15 cellular contexts compared by ENCODE assay signal in the genomic region with DNA sequence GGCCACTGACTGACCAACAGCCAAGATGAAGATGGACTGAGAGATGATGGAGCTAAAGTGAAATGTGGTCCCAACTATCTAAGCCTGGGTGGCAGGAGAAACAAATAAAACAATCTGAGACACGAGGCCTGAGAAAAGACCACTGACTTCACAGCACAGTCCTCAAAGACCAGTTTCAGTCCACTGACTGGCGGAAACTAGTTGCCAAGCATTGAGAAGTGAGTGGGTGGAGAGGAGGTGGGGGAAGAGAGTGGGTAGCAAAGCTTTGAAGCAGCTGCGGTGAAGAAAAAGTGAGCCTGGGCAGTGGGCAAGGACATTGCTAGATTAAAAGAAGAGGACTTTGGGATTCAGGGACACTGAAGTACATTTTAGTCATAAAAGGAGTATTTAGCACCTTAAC. TPM values are rescaled to one million over a fixed set of nuclear protein-coding genes. Genes with fewer than 3 reads are reported as not detected.
A peak's percentile ranks its signal among the peaks of the same experiment; 100 is the strongest.
DNase-seq lines count a peak whose midpoint lies in the region; ATAC-seq and TF ChIP-seq lines count a peak whose summit lies in the region.
"Had no signal": no experiment of that assay in that cellular context is flagged by ENCODE, and none has a peak within 500 bp of the region (broad histone marks: within the 10 kb centered on the region; RNA-seq: fewer than 3 reads in every experiment).

No MANE protein-coding gene starts in this region.

- peaks cover 4% of the 10 kb centered on the region for H3K36me3 Mint-ChIP-seq in effector memory CD8-positive, alpha-beta T cell (ENCODE audit: insufficient read depth)
- no peaks in the 10 kb centered on the region for H3K36me3 Mint-ChIP-seq in activated naive CD4-positive, alpha-beta T cell treated with anti-CD3 and anti-CD28 coated beads for 36 hours (ENCODE audit: low read depth)
- no peaks in the 10 kb centered on the region for H3K36me3 Mint-ChIP-seq in T-cell
- no peaks in the 10 kb centered on the region for H3K36me3 Mint-ChIP-seq in activated naive CD4-positive, alpha-beta T cell treated with anti-CD3 and anti-CD28 coated beads, Interleukin-2, amount 10 ng/mL, durations not matched to agents 7 days and 5 days

- ATAC-seq in GM21515 (IDR thresholded peaks at IDR 0.05; ENCODE audit: unreplicated experiment): peak; percentile 34
- peak; percentile 44 for ATAC-seq in HG03095 (IDR thresholded peaks at IDR 0.05; ENCODE audit: unreplicated experiment)
- no peak for ATAC-seq in effector memory CD8-positive, alpha-beta T cell (replicated peaks)
- no peak for ATAC-seq in T-cell (replicated peaks in 1 of 4)

- intact Hi-C loops in activated naive CD4-positive, alpha-beta T cell treated with anti-CD3 and anti-CD28 coated beads for 36 hours (cut with micrococcal nuclease): no loop called here

- POLR2A ChIA-PET in T-cell (lab: Charles Lee): no interaction called here

- peaks cover 7 to 14% of the 10 kb centered on the region in 2 donors for H3K27me3 Mint-ChIP-seq in effector memory CD8-positive, alpha-beta T cell
- H3K27me3 Mint-ChIP-seq in activated naive CD4-positive, alpha-beta T cell treated with anti-CD3 and anti-CD28 coated beads for 36 hours (ENCODE audit: low read depth): peaks cover 2% of the 10 kb centered on the region
- peaks cover 2 to 6% of the 10 kb centered on the region in 2 donors for H3K27me3 Mint-ChIP-seq in T-cell
- H3K27me3 Mint-ChIP-seq in activated naive CD4-positive, alpha-beta T cell treated with anti-CD3 and anti-CD28 coated beads, Interleukin-2, amount 10 ng/mL, durations not matched to agents 7 days and 5 days: peaks cover 7% of the 10 kb centered on the region

- DNase-seq in effector memory CD8-positive, alpha-beta T cell: no peak
- DNase-seq in activated naive CD4-positive, alpha-beta T cell treated with anti-CD3 and anti-CD28 coated beads for 36 hours: no peak
- DNase-seq in iPS-NIHi7 (ENCODE audit: extremely low spot score) (no peak), T-cell (no peak)
- DNase-seq in activated naive CD4-positive, alpha-beta T cell treated with anti-CD3 and anti-CD28 coated beads, Interleukin-2, amount 10 ng/mL, durations not matched to agents 7 days and 5 days: no peak
- DNase-seq: activated CD4-positive, alpha-beta T cell treated with anti-CD3 and anti-CD28 coated beads, Interleukin-2, amount 10 ng/mL, durations not matched to agents 7 days and 5 days; amygdala; IMR-90; NCI-H226; SIG-M5; sigmoid colon; uterus had no signal

- H3K4me1 Mint-ChIP-seq in effector memory CD8-positive, alpha-beta T cell (ENCODE audit: low read depth in 2 of 2): peaks cover 24 to 28% of the 10 kb centered on the region in 2 donors
- no peaks in the 10 kb centered on the region for H3K4me1 Mint-ChIP-seq in activated naive CD4-positive, alpha-beta T cell treated with anti-CD3 and anti-CD28 coated beads for 36 hours (ENCODE audit: low read depth)
- peaks cover 0 to 27% (median 8%) of the 10 kb centered on the region in 3 donors for H3K4me1 Mint-ChIP-seq in T-cell
- no peaks in the 10 kb centered on the region for H3K4me1 Mint-ChIP-seq in activated naive CD4-positive, alpha-beta T cell treated with anti-CD3 and anti-CD28 coated beads, Interleukin-2, amount 10 ng/mL, durations not matched to agents 7 days and 5 days
- H3K4me1 Mint-ChIP-seq: activated CD4-positive, alpha-beta T cell treated with anti-CD3 and anti-CD28 coated beads, Interleukin-2, amount 10 ng/mL, durations not matched to agents 7 days and 5 days had no signal

- CTCF ChIA-PET in activated naive CD4-positive, alpha-beta T cell treated with anti-CD3 and anti-CD28 coated beads for 36 hours (lab: Charles Lee): no interaction called here
- CTCF ChIA-PET in T-cell (lab: Charles Lee): no interaction called here
- CTCF ChIA-PET in activated naive CD4-positive, alpha-beta T cell treated with anti-CD3 and anti-CD28 coated beads, Interleukin-2, amount 10 ng/mL, durations not matched to agents 7 days and 5 days (lab: Charles Lee): interaction anchor here (0.6 kb wide), 1 partner anchor 160 kb away, joined by 3 read pairs; no protein-coding TSS in a partner anchor

- peak overlapping the region; percentile 11 to 60 for H3K4me3 Mint-ChIP-seq in effector memory CD8-positive, alpha-beta T cell
- H3K4me3 Mint-ChIP-seq in activated naive CD4-positive, alpha-beta T cell treated with anti-CD3 and anti-CD28 coated beads for 36 hours: no peak overlapping the region
- H3K4me3 Mint-ChIP-seq in T-cell: peak overlapping the region in 1 of 3 donors; percentile 42
- no peak overlapping the region for H3K4me3 Mint-ChIP-seq in activated naive CD4-positive, alpha-beta T cell treated with anti-CD3 and anti-CD28 coated beads, Interleukin-2, amount 10 ng/mL, durations not matched to agents 7 days and 5 days
- H3K4me3 Mint-ChIP-seq: activated CD4-positive, alpha-beta T cell treated with anti-CD3 and anti-CD28 coated beads, Interleukin-2, amount 10 ng/mL, durations not matched to agents 7 days and 5 days had no signal

- H3K27ac Mint-ChIP-seq in effector memory CD8-positive, alpha-beta T cell: peak overlapping the region; percentile 7 to 59
- no peak overlapping the region for H3K27ac Mint-ChIP-seq in activated naive CD4-positive, alpha-beta T cell treated with anti-CD3 and anti-CD28 coated beads for 36 hours
- H3K27ac Mint-ChIP-seq in T-cell: no peak overlapping the region
- H3K27ac Mint-ChIP-seq in activated naive CD4-positive, alpha-beta T cell treated with anti-CD3 and anti-CD28 coated beads, Interleukin-2, amount 10 ng/mL, durations not matched to agents 7 days and 5 days: no peak overlapping the region
- H3K27ac Mint-ChIP-seq: activated CD4-positive, alpha-beta T cell treated with anti-CD3 and anti-CD28 coated beads, Interleukin-2, amount 10 ng/mL, durations not matched to agents 7 days and 5 days had no signal

- peak; percentile 47 for TF ChIP-seq POLR2A in GM18526 (IDR thresholded peaks at IDR 0.05; ENCODE audit: extremely low read depth, insufficient read length)

- no peaks in the 10 kb centered on the region for H3K9me3 Mint-ChIP-seq in effector memory CD8-positive, alpha-beta T cell
- no peaks in the 10 kb centered on the region for H3K9me3 Mint-ChIP-seq in activated naive CD4-positive, alpha-beta T cell treated with anti-CD3 and anti-CD28 coated beads for 36 hours
- no peaks in the 10 kb centered on the region for H3K9me3 Mint-ChIP-seq in T-cell
- no peaks in the 10 kb centered on the region for H3K9me3 Mint-ChIP-seq in activated naive CD4-positive, alpha-beta T cell treated with anti-CD3 and anti-CD28 coated beads, Interleukin-2, amount 10 ng/mL, durations not matched to agents 7 days and 5 days
- H3K9me3 Mint-ChIP-seq: activated CD4-positive, alpha-beta T cell treated with anti-CD3 and anti-CD28 coated beads, Interleukin-2, amount 10 ng/mL, durations not matched to agents 7 days and 5 days had no signal

RNA-seq across cellular contexts. Expression of gene MS4A1, which starts 1.9 kb away (rescaled TPM):
- under 1 TPM; 0.35 to 0.36 TPM for total RNA-seq in activated naive CD4-positive, alpha-beta T cell treated with anti-CD3 and anti-CD28 coated beads for 36 hours
- 10 to 100 TPM in 4 of 5 donors, 1 to 10 TPM in 1; 5.6 to 54.1 (median 14.5) TPM for total RNA-seq in T-cell
- total RNA-seq: activated CD4-positive, alpha-beta T cell treated with anti-CD3 and anti-CD28 coated beads, Interleukin-2, amount 10 ng/mL, durations not matched to agents 7 days and 5 days; IMR-90; sigmoid colon had no signal

RNA-seq across cellular contexts. Expression of gene MS4A5, which starts 28.2 kb away (rescaled TPM):
- not detected for total RNA-seq in activated naive CD4-positive, alpha-beta T cell treated with anti-CD3 and anti-CD28 coated beads for 36 hours
- not detected for total RNA-seq in T-cell
- total RNA-seq: activated CD4-positive, alpha-beta T cell treated with anti-CD3 and anti-CD28 coated beads, Interleukin-2, amount 10 ng/mL, durations not matched to agents 7 days and 5 days; IMR-90; sigmoid colon; uterus had no signal

RNA-seq across cellular contexts. Expression of gene MS4A12, which starts 35.0 kb away (rescaled TPM):
- not detected for total RNA-seq in activated naive CD4-positive, alpha-beta T cell treated with anti-CD3 and anti-CD28 coated beads for 36 hours
- total RNA-seq in T-cell: not detected
- total RNA-seq: activated CD4-positive, alpha-beta T cell treated with anti-CD3 and anti-CD28 coated beads, Interleukin-2, amount 10 ng/mL, durations not matched to agents 7 days and 5 days; IMR-90; uterus had no signal

RNA-seq across cellular contexts. Expression of gene MS4A13, which starts 57.6 kb away (rescaled TPM):
- total RNA-seq in activated naive CD4-positive, alpha-beta T cell treated with anti-CD3 and anti-CD28 coated beads for 36 hours: not detected
- total RNA-seq in T-cell: not detected
- total RNA-seq: activated CD4-positive, alpha-beta T cell treated with anti-CD3 and anti-CD28 coated beads, Interleukin-2, amount 10 ng/mL, durations not matched to agents 7 days and 5 days; IMR-90; sigmoid colon; uterus had no signal

Comparison
In these comparisons a context has a peak if more than half of its experiments do, and no peak if none do; other contexts are left out.
1. ATAC-seq: peak in GM21515 (single experiment) and HG03095 (single experiment); none in effector memory CD8-positive, alpha-beta T cell (single experiment) and T-cell (0 of 4).
2. H3K27ac Mint-ChIP-seq: peak in effector memory CD8-positive, alpha-beta T cell (2 of 2); none in activated naive CD4-positive, alpha-beta T cell treated with anti-CD3 and anti-CD28 coated beads for 36 hours (single experiment), T-cell (0 of 2) and activated naive CD4-positive, alpha-beta T cell treated with anti-CD3 and anti-CD28 coated beads, Interleukin-2, amount 10 ng/mL, durations not matched to agents 7 days and 5 days (single experiment).
3. H3K4me3 Mint-ChIP-seq: peak in effector memory CD8-positive, alpha-beta T cell (2 of 2); none in activated naive CD4-positive, alpha-beta T cell treated with anti-CD3 and anti-CD28 coated beads for 36 hours (single experiment) and activated naive CD4-positive, alpha-beta T cell treated with anti-CD3 and anti-CD28 coated beads, Interleukin-2, amount 10 ng/mL, durations not matched to agents 7 days and 5 days (single experiment).
4. RNA of gene MS4A1, which starts 1.9 kb away (total RNA-seq): 5.6 to 54.1 TPM in T-cell; 0.35 to 0.36 TPM in activated naive CD4-positive, alpha-beta T cell treated with anti-CD3 and anti-CD28 coated beads for 36 hours; every median in the first group is over 4 times any median in the second.